ENCODE assay signal across 15 cellular contexts in genomic region chr13:109725297-109725696, GRCh38.
"Had no signal": no experiment of that assay in that cellular context is flagged by ENCODE, and none has a peak within 500 bp of the region (broad histone marks: within the 10 kb centered on the region; RNA-seq: fewer than 3 reads in every experiment).

No MANE protein-coding gene starts in this region.

- H3K27me3 Mint-ChIP-seq: central memory CD8-positive, alpha-beta T cell had no signal

- H3K4me3 ChIP-seq: body of pancreas, gastrocnemius medialis, heart right ventricle, suprapubic skin had no signal

- ATAC-seq: body of pancreas; gastrocnemius medialis; heart right ventricle; natural killer cell treated with Interleukin-12 subunit alpha and Interleukin-12 subunit beta and Interleukin-15 and Interleukin-18, amount 100 ng/mL, for 72 hours; sciatic nerve had no signal

- H3K4me1 Mint-ChIP-seq: central memory CD8-positive, alpha-beta T cell had no signal

- H3K4me3 Mint-ChIP-seq: activated naive CD4-positive, alpha-beta T cell treated with anti-CD3 and anti-CD28 coated beads, Interleukin-2, amount 50 U/mL, for 24 hours; activated T-cell treated with anti-CD3 and anti-CD28 coated beads, Interleukin-2, amount 50 U/mL, for 24 hours; central memory CD8-positive, alpha-beta T cell; natural killer cell treated with Interleukin-12 subunit alpha and Interleukin-12 subunit beta and Interleukin-15 and Interleukin-18, amount 100 ng/mL, for 72 hours; type B pancreatic cell had no signal

- DNase-seq: activated CD4-positive, alpha-beta T cell treated with anti-CD3 and anti-CD28 coated beads, Interleukin-2, amount 50 U/mL, for 1 hour; activated effector memory CD4-positive, alpha-beta T cell treated with Interleukin-2 at 50 U/mL for 16 hours; activated T-cell treated with anti-CD3 and anti-CD28 coated beads, Interleukin-2, amount 50 U/mL, for 24 hours; body of pancreas; cortex of kidney; effector CD8-positive, alpha-beta T cell; gastrocnemius medialis; heart right ventricle; stimulated activated naive CD4-positive, alpha-beta T cell had no signal

- H3K36me3 Mint-ChIP-seq: activated naive CD4-positive, alpha-beta T cell treated with anti-CD3 and anti-CD28 coated beads, Interleukin-2, amount 50 U/mL, for 24 hours; natural killer cell treated with Interleukin-12 subunit alpha and Interleukin-12 subunit beta and Interleukin-15 and Interleukin-18, amount 100 ng/mL, for 72 hours; type B pancreatic cell had no signal

- H3K9me3 Mint-ChIP-seq: activated naive CD4-positive, alpha-beta T cell treated with anti-CD3 and anti-CD28 coated beads, Interleukin-2, amount 50 U/mL, for 24 hours; activated T-cell treated with anti-CD3 and anti-CD28 coated beads, Interleukin-2, amount 50 U/mL, for 24 hours; natural killer cell treated with Interleukin-12 subunit alpha and Interleukin-12 subunit beta and Interleukin-15 and Interleukin-18, amount 100 ng/mL, for 72 hours had no signal

- H3K27ac Mint-ChIP-seq: activated naive CD4-positive, alpha-beta T cell treated with anti-CD3 and anti-CD28 coated beads, Interleukin-2, amount 50 U/mL, for 24 hours; activated T-cell treated with anti-CD3 and anti-CD28 coated beads, Interleukin-2, amount 50 U/mL, for 24 hours; natural killer cell treated with Interleukin-12 subunit alpha and Interleukin-12 subunit beta and Interleukin-15 and Interleukin-18, amount 100 ng/mL, for 72 hours; type B pancreatic cell had no signal
